Comparison of ENCODE assay signal across 14 cellular contexts in genomic region chr7:112079671-112080070, GRCh38.
DNase-seq lines count a peak whose midpoint lies in the region; ATAC-seq, FAIRE-seq and TF ChIP-seq lines count a peak whose summit lies in the region.
"Had no signal": no experiment of that assay in that cellular context is flagged by ENCODE, and none has a peak within 500 bp of the region (broad histone marks: within the 10 kb centered on the region; RNA-seq: fewer than 3 reads in every experiment).

No MANE protein-coding gene starts in this region.

- FAIRE-seq in A549 (lab: Jason Lieb, UNC) = no peak
- FAIRE-seq: HTR-8/SVneo had no signal

- no peaks in the 10 kb centered on the region for H3K36me3 Mint-ChIP-seq in activated CD4-positive, alpha-beta T cell treated with anti-CD3 and anti-CD28 coated beads, Interleukin-2, amount 10 ng/mL, durations not matched to agents 24 days and 14 days (ENCODE audit: low read depth)

- peak; percentile 35 to 39; a peak in 4 of 5 replicates for TF ChIP-seq RAD21 in A549 (conservative IDR thresholded peaks at IDR 0.05 in 1 of 2, IDR thresholded peaks at IDR 0.05 in 1 of 2)

- no peak overlapping the region for H3K4me3 ChIP-seq in A549
- H3K4me3 ChIP-seq in RWPE2 (ENCODE audit: severe bottlenecking) = no peak overlapping the region
- H3K4me3 ChIP-seq in fibroblast of villous mesenchyme (ENCODE audit: low read depth, low read length) = no peak overlapping the region
- H3K4me3 ChIP-seq: uterus had no signal

- peaks cover 7% of the 10 kb centered on the region for H3K4me1 Mint-ChIP-seq in activated CD4-positive, alpha-beta T cell treated with anti-CD3 and anti-CD28 coated beads, Interleukin-2, amount 10 ng/mL, durations not matched to agents 24 days and 14 days
- H3K4me1 Mint-ChIP-seq: neural crest cell had no signal

- no peaks in the 10 kb centered on the region for H3K27me3 ChIP-seq in RWPE2 (ENCODE audit: insufficient read depth, poor library complexity, severe bottlenecking)
- H3K27me3 ChIP-seq: uterus had no signal

- intact Hi-C loops in activated CD4-positive, alpha-beta T cell treated with anti-CD3 and anti-CD28 coated beads, Interleukin-2, amount 10 ng/mL, durations not matched to agents 24 days and 14 days (cut with micrococcal nuclease) = no loop called here

- POLR2A ChIA-PET in A549 (lab: Yijun Ruan, JAX) = interaction anchor here (0.6 to 1.4 kb wide), 3 partner anchors 17 to 133 kb away, joined by 3 to 6 read pairs (median 4); partner anchors contain the start of genes DOCK4 and ZNF277

- TF ChIP-seq EP300 in A549 (IDR thresholded peaks at IDR 0.05) = no peak

- no peak for TF ChIP-seq POLR2A in A549 (IDR thresholded peaks at IDR 0.05; ENCODE audit: low read length)

- H3K27ac Mint-ChIP-seq in activated CD4-positive, alpha-beta T cell treated with anti-CD3 and anti-CD28 coated beads, Interleukin-2, amount 10 ng/mL, durations not matched to agents 24 days and 14 days = no peak overlapping the region
- H3K27ac Mint-ChIP-seq: activated CD4-positive, alpha-beta memory T cell treated with anti-CD3 and anti-CD28 coated beads, Interleukin-2, amount 10 ng/mL, durations not matched to agents 7 days and 5 days had no signal

- peaks cover 14% of the 10 kb centered on the region for H3K27me3 Mint-ChIP-seq in activated CD4-positive, alpha-beta T cell treated with anti-CD3 and anti-CD28 coated beads, Interleukin-2, amount 10 ng/mL, durations not matched to agents 24 days and 14 days

- H3K36me3 ChIP-seq in RWPE2 (ENCODE audit: low read depth) = no peaks in the 10 kb centered on the region
- H3K36me3 ChIP-seq: uterus had no signal

- peaks cover 6% of the 10 kb centered on the region for H3K9me3 ChIP-seq in A549
- peaks cover 2% of the 10 kb centered on the region for H3K9me3 ChIP-seq in RWPE2 (ENCODE audit: severe bottlenecking)
- H3K9me3 ChIP-seq: uterus had no signal

- peaks cover 65% of the 10 kb centered on the region for H3K4me1 ChIP-seq in A549
- peaks cover 36% of the 10 kb centered on the region for H3K4me1 ChIP-seq in RWPE2 (ENCODE audit: insufficient read depth, poor library complexity, severe bottlenecking)
- H3K4me1 ChIP-seq: uterus had no signal

- DNase-seq in A549 (ENCODE audit: low read depth in 1 of 2, low spot score in 1 of 2) = no peak
- DNase-seq in HCEC 1CT = peak; percentile 37
- no peak for DNase-seq in RWPE2 (ENCODE audit: low spot score)
- DNase-seq in fibroblast of villous mesenchyme (ENCODE audit: low read depth) = no peak
- DNase-seq in activated CD4-positive, alpha-beta T cell treated with anti-CD3 and anti-CD28 coated beads, Interleukin-2, amount 10 ng/mL, durations not matched to agents 24 days and 14 days = no peak
- no peak for DNase-seq in hippocampal formation (lab: John Stamatoyannopoulos, UW)
- DNase-seq in activated gamma-delta T cell (lab: John Stamatoyannopoulos, UW) = no peak
- no peak for DNase-seq in GM19238 (ENCODE audit: insufficient read length, low spot score)
- DNase-seq: activated CD4-positive, alpha-beta memory T cell treated with anti-CD3 and anti-CD28 coated beads, Interleukin-2, amount 10 ng/mL, durations not matched to agents 7 days and 5 days; left cardiac atrium; NCI-H1694 treated with DMSO at 0.1 percent for 48 hours; uterus had no signal

- peak overlapping the region; percentile 85 for H3K4me2 ChIP-seq in A549

- no peak overlapping the region for H3K4me3 Mint-ChIP-seq in activated CD4-positive, alpha-beta T cell treated with anti-CD3 and anti-CD28 coated beads, Interleukin-2, amount 10 ng/mL, durations not matched to agents 24 days and 14 days
- H3K4me3 Mint-ChIP-seq: activated CD4-positive, alpha-beta memory T cell treated with anti-CD3 and anti-CD28 coated beads, Interleukin-2, amount 10 ng/mL, durations not matched to agents 7 days and 5 days; neural crest cell had no signal

- CTCF ChIA-PET in A549 (lab: Yijun Ruan, JAX) = interaction anchor here (0.8 to 2.9 kb wide), 12 partner anchors 10 to 269 kb away, joined by 3 to 12 read pairs (median 4); partner anchors contain the start of genes DOCK4 and ZNF277

- no peaks in the 10 kb centered on the region for H3K9me3 Mint-ChIP-seq in activated CD4-positive, alpha-beta T cell treated with anti-CD3 and anti-CD28 coated beads, Interleukin-2, amount 10 ng/mL, durations not matched to agents 24 days and 14 days
- H3K9me3 Mint-ChIP-seq: activated CD4-positive, alpha-beta memory T cell treated with anti-CD3 and anti-CD28 coated beads, Interleukin-2, amount 10 ng/mL, durations not matched to agents 7 days and 5 days had no signal

- no peak for ATAC-seq in A549
- ATAC-seq in RWPE2 (ENCODE audit: low read depth) = no peak

- TF ChIP-seq CTCF in A549 (IDR thresholded peaks at IDR 0.05) = no peak
- peak; percentile 37 for TF ChIP-seq CTCF in RWPE2 (IDR thresholded peaks at IDR 0.05; ENCODE audit: poor library complexity, severe bottlenecking)
- peak; percentile 20 for TF ChIP-seq CTCF in fibroblast of villous mesenchyme (IDR thresholded peaks at IDR 0.05; ENCODE audit: insufficient read depth, low read depth, low read length)

- H3K27ac ChIP-seq in A549 = peak overlapping the region; percentile 75 to 76
- H3K27ac ChIP-seq in RWPE2 (ENCODE audit: poor library complexity, severe bottlenecking) = peak overlapping the region; percentile 87
- H3K27ac ChIP-seq: uterus had no signal

TF ChIP-seq in A549, 52 proteins besides CTCF, POLR2A, EP300 and RAD21:
- TF ChIP-seq SMC3 (IDR thresholded peaks at IDR 0.05) (peak; percentile 55; the same call in 1 of the 3 replicates), REST (IDR thresholded peaks at IDR 0.05) (no peak)
TF ChIP-seq in A549: peak in this region for 1.
